Comparison of ENCODE assay signal across 1 cellular context in the genomic region with DNA sequence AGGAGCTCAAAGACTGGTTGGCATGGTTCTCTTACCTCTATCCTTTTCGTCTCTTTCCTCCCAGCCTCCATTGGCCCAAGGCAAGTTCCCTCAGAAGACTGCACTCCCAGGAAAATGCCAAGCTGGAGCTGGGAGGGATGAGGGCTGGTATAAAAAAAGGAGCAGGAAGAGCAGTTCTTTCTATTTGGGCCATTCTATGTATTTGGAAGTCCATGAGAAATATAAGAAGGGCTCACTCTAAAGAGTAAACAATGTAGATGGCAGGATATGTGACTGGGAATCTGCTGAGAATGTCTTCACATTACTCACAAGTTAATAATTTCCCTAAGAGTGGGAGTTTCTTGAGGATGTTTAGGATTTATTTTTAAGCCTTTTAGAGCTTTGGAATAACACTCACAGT.
TF ChIP-seq lines count a peak whose summit lies in the region.

No MANE protein-coding gene starts in this region.

TF ChIP-seq in IMR-90, 13 proteins besides CTCF, POLR2A, EP300 and RAD21 (continued from another document):
- TF ChIP-seq, protein P1, sequence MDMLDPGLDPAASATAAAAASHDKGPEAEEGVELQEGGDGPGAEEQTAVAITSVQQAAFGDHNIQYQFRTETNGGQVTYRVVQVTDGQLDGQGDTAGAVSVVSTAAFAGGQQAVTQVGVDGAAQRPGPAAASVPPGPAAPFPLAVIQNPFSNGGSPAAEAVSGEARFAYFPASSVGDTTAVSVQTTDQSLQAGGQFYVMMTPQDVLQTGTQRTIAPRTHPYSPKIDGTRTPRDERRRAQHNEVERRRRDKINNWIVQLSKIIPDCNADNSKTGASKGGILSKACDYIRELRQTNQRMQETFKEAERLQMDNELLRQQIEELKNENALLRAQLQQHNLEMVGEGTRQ (IDR thresholded peaks at IDR 0.05; ENCODE audit: low read depth, low read length): no peak
- TF ChIP-seq MAZ (IDR thresholded peaks at IDR 0.05; ENCODE audit: borderline replicate concordance, low read depth, low read length): no peak
- no peak for TF ChIP-seq BHLHE40 (IDR thresholded peaks at IDR 0.05; ENCODE audit: low read depth, low read length)
- TF ChIP-seq FOS (IDR thresholded peaks at IDR 0.05; ENCODE audit: low read depth, low read length): 0 out of 2 replicates have a peak, but pooled peaks have one; percentile 11
- no peak for TF ChIP-seq SMC3 (IDR thresholded peaks at IDR 0.05; ENCODE audit: low read depth, low read length)
- TF ChIP-seq NFE2L2 (IDR thresholded peaks at IDR 0.05; ENCODE audit: low read depth, low read length): no peak
TF ChIP-seq in IMR-90: peak in this region for 1.
